In genomic region chr2:27703638-27704341, GRCh38 we compare ENCODE assay signal across 1 cellular context.
TF ChIP-seq lines count a peak whose summit lies in the region.

No MANE protein-coding gene starts in this region.

TF ChIP-seq in HepG2, 621 proteins besides CTCF, POLR2A, EP300 and RAD21 (continued from another document):
- peak; percentile 43; the same call in 1 of the 2 replicates for TF ChIP-seq ZNF574 (CRISPR knock-in tag; IDR thresholded peaks at IDR 0.05)
